Comparison of ENCODE assay signal across 8 cellular contexts in the genomic region with DNA sequence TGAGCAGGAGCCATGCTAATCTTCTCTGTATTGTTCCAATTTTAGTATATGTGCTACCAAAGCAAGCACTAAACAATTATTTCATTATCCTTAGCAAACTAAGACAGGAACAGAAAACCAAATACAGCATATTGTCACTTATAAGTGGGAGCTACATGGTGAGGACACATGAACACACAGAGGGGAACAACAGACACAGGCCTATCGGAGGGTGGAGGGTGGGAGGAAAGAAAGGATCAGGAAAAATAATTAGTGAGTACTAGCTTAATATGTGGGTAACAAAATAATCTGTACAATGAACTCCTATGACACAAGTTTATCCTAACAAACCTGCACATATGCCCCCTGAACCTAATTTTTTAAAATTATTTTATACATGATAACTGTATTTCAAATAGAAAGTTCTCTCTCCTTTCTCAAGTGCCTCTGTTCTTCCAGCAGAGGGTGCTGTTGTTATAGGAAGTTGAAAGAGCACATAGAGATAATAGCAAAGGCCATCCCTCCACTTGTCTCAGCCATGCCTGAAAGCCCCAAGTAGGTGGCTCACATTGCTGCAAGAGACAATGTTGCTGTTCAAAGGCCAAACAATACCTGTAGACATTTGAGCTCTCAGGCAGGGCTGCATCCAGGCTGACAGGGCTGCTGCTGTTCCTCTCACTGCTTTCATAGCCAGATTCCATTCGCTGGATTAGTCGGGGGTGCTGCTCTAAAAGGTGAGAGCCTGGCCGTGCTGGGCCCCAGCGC. TPM values are rescaled to one million over a fixed set of nuclear protein-coding genes. Genes with fewer than 3 reads are reported as not detected.
A peak's percentile ranks its signal among the peaks of the same experiment; 100 is the strongest.
DNase-seq lines count a peak whose midpoint lies in the region; ATAC-seq and TF ChIP-seq lines count a peak whose summit lies in the region.

No MANE protein-coding gene starts in this region.

- H3K4me3 ChIP-seq in Loucy (ENCODE audit: low read length, poor library complexity, severe bottlenecking) = no peak overlapping the region
- H3K4me3 ChIP-seq in foreskin fibroblast (ENCODE audit: low read depth in 1 of 2, low read length in 2 of 2) = no peak overlapping the region

- ATAC-seq in omental fat pad (ENCODE audit: low FRiP score) (peak; percentile 68), HG03469 (IDR thresholded peaks at IDR 0.05; ENCODE audit: unreplicated experiment) (no peak)

- no peaks in the 10 kb centered on the region for H3K27me3 ChIP-seq in Loucy (ENCODE audit: insufficient read depth, low read length, poor library complexity, severe bottlenecking)

- H3K9me2 ChIP-seq in Loucy (replicated peaks; ENCODE audit: low read depth, low read length) = no peaks in the 10 kb centered on the region

- H3K4me2 ChIP-seq in Loucy (ENCODE audit: low read depth, low read length, poor library complexity, severe bottlenecking) = no peak overlapping the region

- H2AFZ ChIP-seq in Loucy (ENCODE audit: low read length) = no peak overlapping the region

- H3K4me1 ChIP-seq in Loucy (ENCODE audit: insufficient read depth, low read length, poor library complexity, severe bottlenecking) = no peaks in the 10 kb centered on the region

- H3K79me2 ChIP-seq in Loucy (ENCODE audit: insufficient read depth, low read length) = no peaks in the 10 kb centered on the region

- no peaks in the 10 kb centered on the region for H4K20me1 ChIP-seq in Loucy (ENCODE audit: insufficient read depth, low read length, poor library complexity, severe bottlenecking)

- TF ChIP-seq CTCF in GM12873 (IDR thresholded peaks at IDR 0.05; ENCODE audit: insufficient read depth, low read depth, low read length, missing control alignments) (peak; percentile 72), Loucy (conservative IDR thresholded peaks at IDR 0.05; ENCODE audit: low read length) (peak; percentile 87), foreskin fibroblast (IDR thresholded peaks at IDR 0.05; ENCODE audit: low read depth, low read length) (peak; percentile 60), omental fat pad (IDR thresholded peaks at IDR 0.05) (peak in 1 of 3 donors; percentile 37)

- DNase-seq in RPMI8226 (peak; percentile 70), foreskin fibroblast (peak; percentile 54 to 82), omental fat pad (ENCODE audit: low spot score) (no peak), ureter (ENCODE audit: low spot score) (peak; percentile 50)
- peak; percentile 10 for DNase-seq in activated effector memory CD4-positive, alpha-beta T cell treated with Interleukin-2 at 50 U/mL for 16 hours

- no peak overlapping the region for H3K9ac ChIP-seq in Loucy (ENCODE audit: low read depth, low read length, poor library complexity, severe bottlenecking)

- H3K36me3 ChIP-seq in Loucy (ENCODE audit: insufficient read depth, low read length) = no peaks in the 10 kb centered on the region

- H3K9me3 ChIP-seq in Loucy (ENCODE audit: insufficient read depth, low read depth, low read length) = no peaks in the 10 kb centered on the region

- no peaks in the 10 kb centered on the region for H3F3A ChIP-seq in Loucy (ENCODE audit: low read depth)

RNA-seq across cellular contexts. Expression of gene PPP3CB, which starts 33.4 kb away (rescaled TPM):
- total RNA-seq in omental fat pad (10 to 100 TPM; 41.1 to 57.7 (median 46.2) TPM), ureter (47.1 TPM)
